ENCODE assay signal across 1 cellular context in genomic region chr2:85390941-85391669, GRCh38.
A peak's percentile ranks its signal among the peaks of the same experiment; 100 is the strongest.
TF ChIP-seq lines count a peak whose summit lies in the region.

No MANE protein-coding gene starts in this region.

TF ChIP-seq in HepG2, 621 proteins besides CTCF, POLR2A, EP300 and RAD21 (continued from another document and continues in another):
- TF ChIP-seq TFDP2 (CRISPR knock-in tag; IDR thresholded peaks at IDR 0.05) (no peak), XRCC5 (optimal IDR thresholded peaks at IDR 0.05; ENCODE audit: low read length) (peak; percentile 84), CENPX (CRISPR knock-in tag; IDR thresholded peaks at IDR 0.05) (no peak), ZNF564 (CRISPR knock-in tag; IDR thresholded peaks at IDR 0.05) (no peak), ZNF546 (CRISPR knock-in tag; conservative IDR thresholded peaks at IDR 0.05) (no peak), PAXIP1 (CRISPR knock-in tag; conservative IDR thresholded peaks at IDR 0.05) (peak; percentile 51; the same call in 1 of the 2 replicates), ZNF441 (CRISPR knock-in tag; IDR thresholded peaks at IDR 0.05; ENCODE audit: borderline replicate concordance) (no peak), KAT8 (CRISPR knock-in tag; IDR thresholded peaks at IDR 0.05) (no peak), GMEB2 (CRISPR knock-in tag; IDR thresholded peaks at IDR 0.05; ENCODE audit: low read depth) (no peak), ZBTB1 (CRISPR knock-in tag; IDR thresholded peaks at IDR 0.05; ENCODE audit: borderline replicate concordance) (no peak), ZBTB20 (CRISPR knock-in tag; IDR thresholded peaks at IDR 0.05; ENCODE audit: borderline replicate concordance, low read depth) (no peak), ATM (IDR thresholded peaks at IDR 0.05; ENCODE audit: borderline replicate concordance) (no peak), SPEN (CRISPR knock-in tag; IDR thresholded peaks at IDR 0.05; ENCODE audit: low read depth) (no peak), ZNF597 (CRISPR knock-in tag; IDR thresholded peaks at IDR 0.05) (no peak), PHF5A (CRISPR knock-in tag; IDR thresholded peaks at IDR 0.05; ENCODE audit: low read depth, unreplicated experiment) (no peak), ZBTB4 (CRISPR knock-in tag; IDR thresholded peaks at IDR 0.05; ENCODE audit: borderline replicate concordance) (no peak), TARDBP (CRISPR knock-in tag; IDR thresholded peaks at IDR 0.05) (no peak), DZIP1 (CRISPR knock-in tag; IDR thresholded peaks at IDR 0.05) (no peak), MTF2 (CRISPR knock-in tag; IDR thresholded peaks at IDR 0.05; ENCODE audit: borderline replicate concordance) (no peak), TRIM22 (IDR thresholded peaks at IDR 0.05) (no peak), HINFP (CRISPR knock-in tag; IDR thresholded peaks at IDR 0.05; ENCODE audit: low read depth) (no peak), ZNF580 (CRISPR knock-in tag; IDR thresholded peaks at IDR 0.05; ENCODE audit: borderline replicate concordance, low read depth) (peak; percentile 44; the same call in 1 of the 2 replicates), UBTF (CRISPR knock-in tag; IDR thresholded peaks at IDR 0.05) (no peak), ZNF543 (CRISPR knock-in tag; IDR thresholded peaks at IDR 0.05) (no peak), ZUFSP (CRISPR knock-in tag; IDR thresholded peaks at IDR 0.05; ENCODE audit: borderline replicate concordance) (no peak), THAP7 (CRISPR knock-in tag; IDR thresholded peaks at IDR 0.05) (no peak), TEAD3 (CRISPR knock-in tag; optimal IDR thresholded peaks at IDR 0.05; ENCODE audit: borderline replicate concordance) (no peak), ZBTB21 (CRISPR knock-in tag; IDR thresholded peaks at IDR 0.05) (no peak), ISL2 (CRISPR knock-in tag; IDR thresholded peaks at IDR 0.05) (peak; percentile 44; the same call in 1 of the 2 replicates), ZNF160 (CRISPR knock-in tag; IDR thresholded peaks at IDR 0.05) (no peak), ZNF296 (CRISPR knock-in tag; conservative IDR thresholded peaks at IDR 0.05) (no peak)
